Comparison of ENCODE assay signal across 27 cellular contexts in genomic region chr1:9298282-9298681, GRCh38.
"Had no signal": no experiment of that assay in that cellular context is flagged by ENCODE, and none has a peak within 500 bp of the region (broad histone marks: within the 10 kb centered on the region; RNA-seq: fewer than 3 reads in every experiment).

No MANE protein-coding gene starts in this region.

- H3K27ac ChIP-seq: cardiac muscle cell, SJCRH30, SK-N-MC had no signal

- H3K4me1 ChIP-seq: SJCRH30 had no signal

- H3K9me3 Mint-ChIP-seq: activated CD4-positive, alpha-beta T cell treated with anti-CD3 and anti-CD28 coated beads, Interleukin-2, amount 10 ng/mL, durations not matched to agents 24 days and 14 days; activated CD8-positive, alpha-beta T cell treated with anti-CD3 and anti-CD28 coated beads for 36 hours; activated naive CD4-positive, alpha-beta T cell treated with anti-CD3 and anti-CD28 coated beads, Interleukin-2, amount 50 U/mL, for 24 hours; activated naive CD8-positive, alpha-beta T cell treated with anti-CD3 and anti-CD28 coated beads, Interleukin-2, amount 10 ng/mL, durations not matched to agents 7 days and 5 days; activated T-cell treated with anti-CD3 and anti-CD28 coated beads, Interleukin-2, amount 50 U/mL, for 72 hours; activated T-helper 2 cell treated with anti-CD3 and anti-CD28 coated beads, Interferon-gamma antibody, Interleukin-2, Interleukin-4, amounts not matched to agents 10 μg/mL and 5 μg/mL and 100 μg/mL, durations not matched to agents 14 hours and 24 hours and 36 hours; central memory CD8-positive, alpha-beta T cell had no signal

- DNase-seq: activated CD4-positive, alpha-beta T cell treated with anti-CD3 and anti-CD28 coated beads, Interleukin-2, amount 10 ng/mL, durations not matched to agents 24 days and 14 days; activated CD4-positive, alpha-beta T cell treated with anti-CD3 and anti-CD28 coated beads, Interleukin-2, amount 50 U/mL, for 4 hours; activated CD8-positive, alpha-beta T cell treated with anti-CD3 and anti-CD28 coated beads for 36 hours; activated gamma-delta T cell; activated naive CD4-positive, alpha-beta T cell treated with Interleukin-2 at 50 U/mL for 16 hours; activated naive CD8-positive, alpha-beta T cell treated with anti-CD3 and anti-CD28 coated beads, Interleukin-2, amount 10 ng/mL, durations not matched to agents 7 days and 5 days; activated T-cell treated with anti-CD3 and anti-CD28 coated beads, Interleukin-2, amount 50 U/mL, for 1 hour; activated T-cell treated with anti-CD3 and anti-CD28 coated beads, Interleukin-2, amount 50 U/mL, for 72 hours; amygdala; NCI-H1092 treated with DMSO at 0.1 percent for 48 hours; NCI-H146; NCI-H2029 treated with DMSO at 0.1 percent for 48 hours; NCI-H2107; NCI-H2171; NCI-H510A; NCI-H526; NCI-H748 treated with DMSO at 0.1 percent for 48 hours; SHP77; SJCRH30; T1000 had no signal

- H3K27me3 ChIP-seq: ascending aorta, cardiac muscle cell had no signal

- H3K4me3 Mint-ChIP-seq: activated CD4-positive, alpha-beta T cell treated with anti-CD3 and anti-CD28 coated beads, Interleukin-2, amount 10 ng/mL, durations not matched to agents 24 days and 14 days; activated CD8-positive, alpha-beta T cell treated with anti-CD3 and anti-CD28 coated beads for 36 hours; activated naive CD4-positive, alpha-beta T cell treated with anti-CD3 and anti-CD28 coated beads, Interleukin-2, amount 50 U/mL, for 24 hours; activated naive CD8-positive, alpha-beta T cell treated with anti-CD3 and anti-CD28 coated beads, Interleukin-2, amount 10 ng/mL, durations not matched to agents 7 days and 5 days; activated T-cell treated with anti-CD3 and anti-CD28 coated beads, Interleukin-2, amount 50 U/mL, for 72 hours; central memory CD8-positive, alpha-beta T cell had no signal

- H3K27me3 Mint-ChIP-seq: activated CD8-positive, alpha-beta T cell treated with anti-CD3 and anti-CD28 coated beads for 36 hours; activated naive CD4-positive, alpha-beta T cell treated with anti-CD3 and anti-CD28 coated beads, Interleukin-2, amount 50 U/mL, for 24 hours; central memory CD8-positive, alpha-beta T cell had no signal

- H3K36me3 ChIP-seq: ascending aorta, cardiac muscle cell, SJCRH30 had no signal

- H3K9me3 ChIP-seq: ascending aorta, SJCRH30 had no signal

- ATAC-seq: activated CD8-positive, alpha-beta T cell treated with anti-CD3 and anti-CD28 coated beads for 36 hours; activated T-cell treated with anti-CD3 and anti-CD28 coated beads, Interleukin-2, amount 50 U/mL, for 72 hours had no signal

- FAIRE-seq: TTC549 had no signal

- H3K36me3 Mint-ChIP-seq: activated naive CD8-positive, alpha-beta T cell treated with anti-CD3 and anti-CD28 coated beads, Interleukin-2, amount 10 ng/mL, durations not matched to agents 7 days and 5 days had no signal

- H3K27ac Mint-ChIP-seq: activated CD4-positive, alpha-beta T cell treated with anti-CD3 and anti-CD28 coated beads, Interleukin-2, amount 10 ng/mL, durations not matched to agents 24 days and 14 days; activated CD8-positive, alpha-beta T cell treated with anti-CD3 and anti-CD28 coated beads for 36 hours; activated naive CD4-positive, alpha-beta T cell treated with anti-CD3 and anti-CD28 coated beads, Interleukin-2, amount 50 U/mL, for 24 hours; activated naive CD8-positive, alpha-beta T cell treated with anti-CD3 and anti-CD28 coated beads, Interleukin-2, amount 10 ng/mL, durations not matched to agents 7 days and 5 days; activated T-cell treated with anti-CD3 and anti-CD28 coated beads, Interleukin-2, amount 50 U/mL, for 72 hours; activated T-helper 2 cell treated with anti-CD3 and anti-CD28 coated beads, Interferon-gamma antibody, Interleukin-2, Interleukin-4, amounts not matched to agents 10 μg/mL and 5 μg/mL and 100 μg/mL, durations not matched to agents 14 hours and 24 hours and 36 hours had no signal

- H3K4me3 ChIP-seq: ascending aorta, cardiac muscle cell, SJCRH30, SK-N-MC had no signal
